ENCODE assay signal across 12 cellular contexts in genomic region chr5:113199122-113199905, GRCh38.
DNase-seq lines count a peak whose midpoint lies in the region; FAIRE-seq and TF ChIP-seq lines count a peak whose summit lies in the region.
"Had no signal": no experiment of that assay in that cellular context is flagged by ENCODE, and none has a peak within 500 bp of the region (broad histone marks: within the 10 kb centered on the region; RNA-seq: fewer than 3 reads in every experiment).

No MANE protein-coding gene starts in this region.

- no peaks in the 10 kb centered on the region for H4K20me1 ChIP-seq in osteoblast (ENCODE audit: insufficient read depth, low read length)

- no peak overlapping the region for H3K4me2 ChIP-seq in osteoblast (ENCODE audit: insufficient read depth, low read length)

- H3K9me3 Mint-ChIP-seq in T-helper 2 cell treated with Interferon-gamma antibody and Interleukin-4, amounts not matched to agents 5 μg/mL and 100 μg/mL, for 36 hours: no peaks in the 10 kb centered on the region
- H3K9me3 Mint-ChIP-seq: activated CD4-positive, alpha-beta T cell treated with anti-CD3 and anti-CD28 coated beads, Interleukin-2, amount 10 ng/mL, durations not matched to agents 7 days and 5 days had no signal

- H3K36me3 ChIP-seq in SJSA1: no peaks in the 10 kb centered on the region
- H3K36me3 ChIP-seq in osteoblast (ENCODE audit: insufficient read depth, low read length): no peaks in the 10 kb centered on the region

- H3K4me1 ChIP-seq in SJSA1 (replicated peaks): peaks cover 36% of the 10 kb centered on the region
- H3K4me1 ChIP-seq in osteoblast (ENCODE audit: insufficient read depth, low read length): peaks cover 4% of the 10 kb centered on the region

- no peak for FAIRE-seq in H54 (lab: Jason Lieb, UNC)
- FAIRE-seq: GM12892 had no signal

- no peak overlapping the region for H2AFZ ChIP-seq in osteoblast (ENCODE audit: low read length)

- H3K4me1 Mint-ChIP-seq in T-helper 2 cell treated with Interferon-gamma antibody and Interleukin-4, amounts not matched to agents 5 μg/mL and 100 μg/mL, for 36 hours (ENCODE audit: low read depth): no peaks in the 10 kb centered on the region
- H3K4me1 Mint-ChIP-seq: activated CD4-positive, alpha-beta T cell treated with anti-CD3 and anti-CD28 coated beads, Interleukin-2, amount 10 ng/mL, durations not matched to agents 7 days and 5 days had no signal

- peaks cover 2% of the 10 kb centered on the region for H3K27me3 Mint-ChIP-seq in T-helper 2 cell treated with Interferon-gamma antibody and Interleukin-4, amounts not matched to agents 5 μg/mL and 100 μg/mL, for 36 hours (ENCODE audit: low read depth)
- H3K27me3 Mint-ChIP-seq: activated CD4-positive, alpha-beta T cell treated with anti-CD3 and anti-CD28 coated beads, Interleukin-2, amount 10 ng/mL, durations not matched to agents 7 days and 5 days had no signal

- no peaks in the 10 kb centered on the region for H3K27me3 ChIP-seq in SJSA1 (replicated peaks)
- H3K27me3 ChIP-seq in osteoblast (ENCODE audit: insufficient read depth, low read length): no peaks in the 10 kb centered on the region

- H3K27ac Mint-ChIP-seq in T-helper 2 cell treated with Interferon-gamma antibody and Interleukin-4, amounts not matched to agents 5 μg/mL and 100 μg/mL, for 36 hours: no peak overlapping the region
- H3K27ac Mint-ChIP-seq: activated CD4-positive, alpha-beta T cell treated with anti-CD3 and anti-CD28 coated beads, Interleukin-2, amount 10 ng/mL, durations not matched to agents 7 days and 5 days had no signal

- TF ChIP-seq CTCF in HFF-Myc (IDR thresholded peaks at IDR 0.05; ENCODE audit: low read depth, low read length, missing control alignments) (no peak), epithelial cell of esophagus (IDR thresholded peaks at IDR 0.05; ENCODE audit: insufficient read depth, low read depth, low read length, missing control alignments) (no peak), osteoblast (IDR thresholded peaks at IDR 0.05; ENCODE audit: extremely low read depth, low read depth, low read length) (no peak)

- peak overlapping the region; percentile 55 for H3K27ac ChIP-seq in SJSA1
- H3K27ac ChIP-seq in osteoblast (ENCODE audit: low read depth, low read length): no peak overlapping the region

- DNase-seq in HFF-Myc (ENCODE audit: extremely low read depth, low read depth) (peak; percentile 20), SJSA1 (ENCODE audit: low read depth in 1 of 2, low spot score in 2 of 2) (peak; percentile 55 to 76), epithelial cell of esophagus (ENCODE audit: low read depth) (peak; percentile 75), osteoblast (ENCODE audit: insufficient read length, low spot score, missing footprints) (peak; percentile 41), H54 (ENCODE audit: insufficient read length, low spot score) (no peak), ecto neural progenitor cell (ENCODE audit: low spot score) (no peak)
- DNase-seq in T-helper 2 cell treated with Interferon-gamma antibody and Interleukin-4, amounts not matched to agents 5 μg/mL and 100 μg/mL, for 36 hours (ENCODE audit: low spot score): no peak
- DNase-seq: activated CD4-positive, alpha-beta T cell treated with anti-CD3 and anti-CD28 coated beads, Interleukin-2, amount 10 ng/mL, durations not matched to agents 7 days and 5 days; activated gamma-delta T cell; substantia nigra had no signal

- no peak for TF ChIP-seq POLR2A in H54 (IDR thresholded peaks at IDR 0.05; ENCODE audit: low read depth, low read length)

- no peaks in the 10 kb centered on the region for H3K79me2 ChIP-seq in osteoblast (ENCODE audit: insufficient read depth, low read length)

- no peak overlapping the region for H3K4me3 ChIP-seq in HFF-Myc (replicated peaks; ENCODE audit: low read depth, low read length)
- H3K4me3 ChIP-seq in SJSA1: no peak overlapping the region
- H3K4me3 ChIP-seq in epithelial cell of esophagus (ENCODE audit: low read length): no peak overlapping the region
- no peak overlapping the region for H3K4me3 ChIP-seq in osteoblast (ENCODE audit: insufficient read depth, low read length)
- H3K4me3 ChIP-seq: lung had no signal

- H3K9me3 ChIP-seq in SJSA1 (replicated peaks): no peaks in the 10 kb centered on the region
- H3K9me3 ChIP-seq in osteoblast (ENCODE audit: low read depth, low read length): no peaks in the 10 kb centered on the region

- no peak overlapping the region for H3K4me3 Mint-ChIP-seq in T-helper 2 cell treated with Interferon-gamma antibody and Interleukin-4, amounts not matched to agents 5 μg/mL and 100 μg/mL, for 36 hours
- H3K4me3 Mint-ChIP-seq: activated CD4-positive, alpha-beta T cell treated with anti-CD3 and anti-CD28 coated beads, Interleukin-2, amount 10 ng/mL, durations not matched to agents 7 days and 5 days had no signal

- H3K36me3 Mint-ChIP-seq in T-helper 2 cell treated with Interferon-gamma antibody and Interleukin-4, amounts not matched to agents 5 μg/mL and 100 μg/mL, for 36 hours (ENCODE audit: low read depth): no peaks in the 10 kb centered on the region

Comparison
In these comparisons a context has a peak if more than half of its experiments do, and no peak if none do; other contexts are left out.
1. DNase-seq: peak in HFF-Myc (single experiment), SJSA1 (2 of 2), epithelial cell of esophagus (single experiment) and osteoblast (single experiment); none in T-helper 2 cell treated with Interferon-gamma antibody and Interleukin-4, amounts not matched to agents 5 μg/mL and 100 μg/mL, for 36 hours (single experiment), H54 (single experiment) and ecto neural progenitor cell (single experiment).